ENCODE assay signal across 9 cellular contexts in genomic region chr19:56119585-56119978, GRCh38. TPM values are rescaled to one million over a fixed set of nuclear protein-coding genes. Genes with fewer than 3 reads are reported as not detected.
DNase-seq lines count a peak whose midpoint lies in the region; ATAC-seq and TF ChIP-seq lines count a peak whose summit lies in the region.
"Had no signal": no experiment of that assay in that cellular context is flagged by ENCODE, and none has a peak within 500 bp of the region (broad histone marks: within the 10 kb centered on the region; RNA-seq: fewer than 3 reads in every experiment).

No MANE protein-coding gene starts in this region.

- peak; percentile 50 for DNase-seq in LHCN-M2 (ENCODE audit: low read depth)
- no peak for DNase-seq in caudate nucleus (lab: John Stamatoyannopoulos, UW)
- peak; percentile 71 to 81 (median 79) for DNase-seq in mucosa of descending colon
- DNase-seq in HEK293T (ENCODE audit: extremely low spot score): no peak
- no peak for DNase-seq in activated gamma-delta T cell (lab: John Stamatoyannopoulos, UW)
- DNase-seq in activated CD8-positive, alpha-beta memory T cell treated with anti-CD3 and anti-CD28 coated beads, Interleukin-2, amount 50 U/mL, for 48 hours: no peak

- peaks cover 53% of the 10 kb centered on the region for H4K20me1 ChIP-seq in BLaER1

- H3K4me3 ChIP-seq in BLaER1 (peak overlapping the region; percentile 70), mucosa of descending colon (peak overlapping the region; percentile 68)

- TF ChIP-seq CTCF in mucosa of descending colon (IDR thresholded peaks at IDR 0.05): no peak

- CTCF ChIA-PET in HEK293T (lab: Yijun Ruan, JAX): no interaction called here

- H3K4me1 ChIP-seq in BLaER1: peaks cover 69% of the 10 kb centered on the region
- peaks cover 32% of the 10 kb centered on the region for H3K4me1 ChIP-seq in mucosa of descending colon (ENCODE audit: low read depth)

- H3K36me3 ChIP-seq in BLaER1 (peaks cover 34% of the 10 kb centered on the region), mucosa of descending colon (ENCODE audit: low read depth) (no peaks in the 10 kb centered on the region)

- H3K4me2 ChIP-seq in BLaER1: peak overlapping the region; percentile 98

- peak overlapping the region; percentile 93 for H3K27ac ChIP-seq in BLaER1
- H3K27ac ChIP-seq in caudate nucleus (ENCODE audit: low read depth, low read length): peak overlapping the region; percentile 9

- POLR2A ChIA-PET in HEK293T (lab: Yijun Ruan, JAX): no interaction called here

- intact Hi-C loops in mucosa of descending colon (cut with DNase I, micrococcal nuclease): no loop called here

- no peaks in the 10 kb centered on the region for H3K27me3 ChIP-seq in BLaER1

- peak overlapping the region; percentile 92 for H3K9ac ChIP-seq in BLaER1

- no peaks in the 10 kb centered on the region for H3K9me3 ChIP-seq in BLaER1
- no peaks in the 10 kb centered on the region for H3K9me3 ChIP-seq in mucosa of descending colon

- peak; percentile 14 for ATAC-seq in mucosa of descending colon
- no peak for ATAC-seq in GM19452 (IDR thresholded peaks at IDR 0.05; ENCODE audit: unreplicated experiment)

TF ChIP-seq in HEK293T, 16 proteins besides CTCF, POLR2A, EP300 and RAD21:
- TF ChIP-seq ARNT (IDR thresholded peaks at IDR 0.05) (no peak), ZNF384 (IDR thresholded peaks at IDR 0.05) (no peak), ELF4 (IDR thresholded peaks at IDR 0.05) (no peak), TARDBP (IDR thresholded peaks at IDR 0.05) (no peak), L3MBTL2 (conservative IDR thresholded peaks at IDR 0.05) (no peak), CTBP1 (IDR thresholded peaks at IDR 0.05; ENCODE audit: borderline replicate concordance) (no peak)

RNA-seq across cellular contexts. Expression of gene ZNF787, which starts 1.5 kb away (rescaled TPM):
- total RNA-seq in LHCN-M2 (2014; rRNA removed) (25.8 and 26.9 TPM in 2 replicates), mucosa of descending colon (10 to 100 TPM; 49.1 to 61.2 (median 56.1) TPM)
- polyA plus RNA-seq in LHCN-M2 (2012): 27.7 TPM

RNA-seq across cellular contexts. Expression of gene ZNF444, which starts 21.5 kb away (rescaled TPM):
- total RNA-seq in LHCN-M2 (2014; rRNA removed) (35.4 and 42.6 TPM in 2 replicates), mucosa of descending colon (10 to 100 TPM; 28.2 to 48.3 (median 29.6) TPM)
- 18.4 TPM for polyA plus RNA-seq in LHCN-M2 (2012)

RNA-seq across cellular contexts. Expression of gene GALP, which starts 56.2 kb away (rescaled TPM):
- total RNA-seq in LHCN-M2 (2014; rRNA removed): not detected in 2 replicates
- polyA plus RNA-seq in LHCN-M2 (2012): not detected
- total RNA-seq in mucosa of descending colon: not detected
- total RNA-seq: HT1080 had no signal

Comparison
In these comparisons a context has a peak if more than half of its experiments do, and no peak if none do; other contexts are left out.
1. DNase-seq: peak in LHCN-M2 (single experiment) and mucosa of descending colon (3 of 3); none in caudate nucleus (0 of 61), HEK293T (single experiment), activated gamma-delta T cell (single experiment) and activated CD8-positive, alpha-beta memory T cell treated with anti-CD3 and anti-CD28 coated beads, Interleukin-2, amount 50 U/mL, for 48 hours (single experiment).